In the genomic region with DNA sequence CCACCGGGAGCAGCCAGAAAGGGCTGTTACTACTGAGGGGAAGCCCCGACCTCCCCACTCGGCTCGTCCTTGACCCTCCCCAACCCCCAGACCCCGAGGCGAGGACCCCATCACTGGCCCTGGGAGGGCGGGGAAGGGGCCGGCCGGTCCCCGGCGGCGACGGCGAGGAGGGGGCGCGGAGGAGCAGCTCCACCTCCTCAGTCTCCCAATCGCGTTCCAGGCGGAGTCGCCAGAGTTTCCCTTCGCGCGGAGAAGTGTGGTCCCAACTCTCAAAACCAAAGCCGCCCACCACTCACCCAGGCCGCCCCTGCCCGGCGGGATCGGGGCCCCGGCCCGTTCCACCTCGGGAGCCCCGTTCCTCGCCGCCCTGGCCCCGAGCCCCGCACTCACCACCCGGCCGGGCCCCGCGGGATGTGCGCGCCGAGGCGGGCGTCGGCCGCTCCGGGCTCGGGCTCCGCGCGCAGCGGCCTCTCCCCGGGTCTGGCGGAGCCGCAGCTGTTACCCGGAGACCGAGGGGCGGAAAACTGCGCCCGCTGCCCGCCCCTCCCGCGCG, we compare ENCODE assay signal across 2 cellular contexts.
TF ChIP-seq lines count a peak whose summit lies in the region.

No MANE protein-coding gene starts in this region.

TF ChIP-seq in HCT116, 20 proteins besides CTCF, POLR2A, EP300 and RAD21 (continued from another document):
- TF ChIP-seq, protein P1, sequence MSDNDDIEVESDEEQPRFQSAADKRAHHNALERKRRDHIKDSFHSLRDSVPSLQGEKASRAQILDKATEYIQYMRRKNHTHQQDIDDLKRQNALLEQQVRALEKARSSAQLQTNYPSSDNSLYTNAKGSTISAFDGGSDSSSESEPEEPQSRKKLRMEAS (IDR thresholded peaks at IDR 0.05): no peak
- no peak for TF ChIP-seq ZNF274 (IDR thresholded peaks at IDR 0.05; ENCODE audit: low read depth, low read length)
- 0 out of 2 replicates have a peak, but pooled peaks have one; percentile 18 for TF ChIP-seq POLR2AphosphoS5 (IDR thresholded peaks at IDR 0.05; ENCODE audit: low read depth, low read length)
- TF ChIP-seq FOSL1 (IDR thresholded peaks at IDR 0.05; ENCODE audit: low read depth): no peak
- TF ChIP-seq YY1 (IDR thresholded peaks at IDR 0.05; ENCODE audit: extremely low read depth, insufficient replicate concordance, low read depth, low read length): no peak

TF ChIP-seq in neural cell, 6 proteins besides CTCF, POLR2A, EP300 and RAD21:
- TF ChIP-seq, protein P2, sequence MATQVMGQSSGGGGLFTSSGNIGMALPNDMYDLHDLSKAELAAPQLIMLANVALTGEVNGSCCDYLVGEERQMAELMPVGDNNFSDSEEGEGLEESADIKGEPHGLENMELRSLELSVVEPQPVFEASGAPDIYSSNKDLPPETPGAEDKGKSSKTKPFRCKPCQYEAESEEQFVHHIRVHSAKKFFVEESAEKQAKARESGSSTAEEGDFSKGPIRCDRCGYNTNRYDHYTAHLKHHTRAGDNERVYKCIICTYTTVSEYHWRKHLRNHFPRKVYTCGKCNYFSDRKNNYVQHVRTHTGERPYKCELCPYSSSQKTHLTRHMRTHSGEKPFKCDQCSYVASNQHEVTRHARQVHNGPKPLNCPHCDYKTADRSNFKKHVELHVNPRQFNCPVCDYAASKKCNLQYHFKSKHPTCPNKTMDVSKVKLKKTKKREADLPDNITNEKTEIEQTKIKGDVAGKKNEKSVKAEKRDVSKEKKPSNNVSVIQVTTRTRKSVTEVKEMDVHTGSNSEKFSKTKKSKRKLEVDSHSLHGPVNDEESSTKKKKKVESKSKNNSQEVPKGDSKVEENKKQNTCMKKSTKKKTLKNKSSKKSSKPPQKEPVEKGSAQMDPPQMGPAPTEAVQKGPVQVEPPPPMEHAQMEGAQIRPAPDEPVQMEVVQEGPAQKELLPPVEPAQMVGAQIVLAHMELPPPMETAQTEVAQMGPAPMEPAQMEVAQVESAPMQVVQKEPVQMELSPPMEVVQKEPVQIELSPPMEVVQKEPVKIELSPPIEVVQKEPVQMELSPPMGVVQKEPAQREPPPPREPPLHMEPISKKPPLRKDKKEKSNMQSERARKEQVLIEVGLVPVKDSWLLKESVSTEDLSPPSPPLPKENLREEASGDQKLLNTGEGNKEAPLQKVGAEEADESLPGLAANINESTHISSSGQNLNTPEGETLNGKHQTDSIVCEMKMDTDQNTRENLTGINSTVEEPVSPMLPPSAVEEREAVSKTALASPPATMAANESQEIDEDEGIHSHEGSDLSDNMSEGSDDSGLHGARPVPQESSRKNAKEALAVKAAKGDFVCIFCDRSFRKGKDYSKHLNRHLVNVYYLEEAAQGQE (IDR thresholded peaks at IDR 0.05; ENCODE audit: borderline replicate concordance): no peak
- TF ChIP-seq POLR2AphosphoS5 (IDR thresholded peaks at IDR 0.05) (peak; percentile 60), TAF1 (IDR thresholded peaks at IDR 0.05; ENCODE audit: low read depth) (no peak), EZH2 (IDR thresholded peaks at IDR 0.05; ENCODE audit: borderline replicate concordance, insufficient read depth, low read length, poor library complexity, severe bottlenecking) (no peak), MXI1 (conservative IDR thresholded peaks at IDR 0.05; ENCODE audit: poor library complexity, severe bottlenecking) (no peak), SMC3 (conservative IDR thresholded peaks at IDR 0.05; ENCODE audit: poor library complexity) (peak; percentile 15)
